1 cellular context compared by ENCODE assay signal in the genomic region with DNA sequence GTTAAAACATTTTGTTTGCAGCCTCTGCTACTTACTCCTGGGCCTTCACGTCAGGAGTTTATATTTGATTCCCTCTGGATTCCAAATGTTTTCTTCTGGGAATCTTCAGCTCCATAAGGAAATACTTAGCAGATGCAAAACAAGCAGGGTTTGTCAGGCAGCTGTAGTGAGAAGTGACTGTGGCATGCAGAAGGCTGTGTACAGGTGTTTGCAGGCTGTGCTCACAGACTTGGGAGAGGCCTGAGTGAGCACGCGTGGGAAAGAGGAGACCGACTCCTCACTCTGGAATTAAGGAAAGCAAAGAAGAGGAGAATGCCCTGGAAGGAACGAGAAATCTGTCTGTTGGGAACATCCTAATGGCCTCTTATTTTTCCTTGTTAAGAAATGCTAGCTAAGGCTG.
TF ChIP-seq lines count a peak whose summit lies in the region.

No MANE protein-coding gene starts in this region.

TF ChIP-seq in WTC11, 78 proteins besides CTCF, POLR2A, EP300 and RAD21 (continued from another document):
- TF ChIP-seq, protein P1, sequence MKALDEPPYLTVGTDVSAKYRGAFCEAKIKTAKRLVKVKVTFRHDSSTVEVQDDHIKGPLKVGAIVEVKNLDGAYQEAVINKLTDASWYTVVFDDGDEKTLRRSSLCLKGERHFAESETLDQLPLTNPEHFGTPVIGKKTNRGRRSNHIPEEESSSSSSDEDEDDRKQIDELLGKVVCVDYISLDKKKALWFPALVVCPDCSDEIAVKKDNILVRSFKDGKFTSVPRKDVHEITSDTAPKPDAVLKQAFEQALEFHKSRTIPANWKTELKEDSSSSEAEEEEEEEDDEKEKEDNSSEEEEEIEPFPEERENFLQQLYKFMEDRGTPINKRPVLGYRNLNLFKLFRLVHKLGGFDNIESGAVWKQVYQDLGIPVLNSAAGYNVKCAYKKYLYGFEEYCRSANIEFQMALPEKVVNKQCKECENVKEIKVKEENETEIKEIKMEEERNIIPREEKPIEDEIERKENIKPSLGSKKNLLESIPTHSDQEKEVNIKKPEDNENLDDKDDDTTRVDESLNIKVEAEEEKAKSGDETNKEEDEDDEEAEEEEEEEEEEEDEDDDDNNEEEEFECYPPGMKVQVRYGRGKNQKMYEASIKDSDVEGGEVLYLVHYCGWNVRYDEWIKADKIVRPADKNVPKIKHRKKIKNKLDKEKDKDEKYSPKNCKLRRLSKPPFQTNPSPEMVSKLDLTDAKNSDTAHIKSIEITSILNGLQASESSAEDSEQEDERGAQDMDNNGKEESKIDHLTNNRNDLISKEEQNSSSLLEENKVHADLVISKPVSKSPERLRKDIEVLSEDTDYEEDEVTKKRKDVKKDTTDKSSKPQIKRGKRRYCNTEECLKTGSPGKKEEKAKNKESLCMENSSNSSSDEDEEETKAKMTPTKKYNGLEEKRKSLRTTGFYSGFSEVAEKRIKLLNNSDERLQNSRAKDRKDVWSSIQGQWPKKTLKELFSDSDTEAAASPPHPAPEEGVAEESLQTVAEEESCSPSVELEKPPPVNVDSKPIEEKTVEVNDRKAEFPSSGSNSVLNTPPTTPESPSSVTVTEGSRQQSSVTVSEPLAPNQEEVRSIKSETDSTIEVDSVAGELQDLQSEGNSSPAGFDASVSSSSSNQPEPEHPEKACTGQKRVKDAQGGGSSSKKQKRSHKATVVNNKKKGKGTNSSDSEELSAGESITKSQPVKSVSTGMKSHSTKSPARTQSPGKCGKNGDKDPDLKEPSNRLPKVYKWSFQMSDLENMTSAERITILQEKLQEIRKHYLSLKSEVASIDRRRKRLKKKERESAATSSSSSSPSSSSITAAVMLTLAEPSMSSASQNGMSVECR (CRISPR knock-in tag; IDR thresholded peaks at IDR 0.05; ENCODE audit: borderline replicate concordance) = no peak
- TF ChIP-seq ZNF416 (CRISPR knock-in tag; IDR thresholded peaks at IDR 0.05) (no peak), TCF7 (CRISPR knock-in tag; IDR thresholded peaks at IDR 0.05; ENCODE audit: low read depth) (no peak), CREB1 (CRISPR knock-in tag; IDR thresholded peaks at IDR 0.05) (no peak), TP53 (CRISPR knock-in tag; IDR thresholded peaks at IDR 0.05) (no peak)
